8 cellular contexts compared by ENCODE assay signal in genomic region chr19:40798223-40798996, GRCh38. TPM values are rescaled to one million over a fixed set of nuclear protein-coding genes. Genes with fewer than 3 reads are reported as not detected.
A peak's percentile ranks its signal among the peaks of the same experiment; 100 is the strongest.
DNase-seq lines count a peak whose midpoint lies in the region; ATAC-seq and TF ChIP-seq lines count a peak whose summit lies in the region.

No MANE protein-coding gene starts in this region.

- peak overlapping the region; percentile 98 for H3K27ac Mint-ChIP-seq in activated CD8-positive, alpha-beta memory T cell treated with anti-CD3 and anti-CD28 coated beads, Interleukin-2, amount 10 ng/mL, durations not matched to agents 7 days and 5 days
- peak overlapping the region; percentile 100 for H3K27ac Mint-ChIP-seq in endodermal cell

- DNase-seq in D341Med (ENCODE audit: low spot score): peak; percentile 83
- peak; percentile 90 to 100 (median 100) for DNase-seq in HUDEP-2 (lab: John Stamatoyannopoulos, UW; ENCODE audit: unreplicated experiment in 76 of 76)
- DNase-seq in NOMO-1 treated with DMSO at 0.1 percent for 48 hours (lab: John Stamatoyannopoulos, UW; ENCODE audit: unreplicated experiment): peak; percentile 99
- DNase-seq in activated CD8-positive, alpha-beta memory T cell treated with anti-CD3 and anti-CD28 coated beads, Interleukin-2, amount 10 ng/mL, durations not matched to agents 7 days and 5 days: peak; percentile 100
- peak; percentile 100 for DNase-seq in endodermal cell
- peak; percentile 100 for DNase-seq in mesenteric fat pad (ENCODE audit: low spot score)
- DNase-seq in stimulated activated CD8-positive, alpha-beta memory T cell treated with anti-CD3 and anti-CD28 coated beads, Interleukin-15, amount 100 ng/mL, for 1 hour (ENCODE audit: low read depth): peak; percentile 100

- H3K9ac ChIP-seq in endodermal cell (ENCODE audit: extremely low read depth, low read length, poor library complexity, severe bottlenecking): peak overlapping the region; percentile 90

- H3K9me3 ChIP-seq in endodermal cell (ENCODE audit: control insufficient read depth, low read length): no peaks in the 10 kb centered on the region

- no peaks in the 10 kb centered on the region for H3K27me3 Mint-ChIP-seq in activated CD8-positive, alpha-beta memory T cell treated with anti-CD3 and anti-CD28 coated beads, Interleukin-2, amount 10 ng/mL, durations not matched to agents 7 days and 5 days
- no peaks in the 10 kb centered on the region for H3K27me3 Mint-ChIP-seq in endodermal cell (ENCODE audit: insufficient read depth)

- CTCF ChIA-PET in activated CD8-positive, alpha-beta memory T cell treated with anti-CD3 and anti-CD28 coated beads, Interleukin-2, amount 10 ng/mL, durations not matched to agents 7 days and 5 days (lab: Charles Lee): interaction anchor here (0.6 to 3.7 kb wide), 11 partner anchors 8 to 145 kb away, joined by 3 to 42 read pairs (median 5); partner anchors contain the start of genes COQ8B, ITPKC and RAB4B

- WGBS in endodermal cell (ENCODE audit: insufficient coverage in 1 of 2, insufficient read length in 1 of 2), 2 experiments: 3 to 5% methylated on average over 17 to 51 of the region's 53 CpGs

- peaks cover 50% of the 10 kb centered on the region for H3K4me1 Mint-ChIP-seq in activated CD8-positive, alpha-beta memory T cell treated with anti-CD3 and anti-CD28 coated beads, Interleukin-2, amount 10 ng/mL, durations not matched to agents 7 days and 5 days
- peaks cover 30% of the 10 kb centered on the region for H3K4me1 Mint-ChIP-seq in endodermal cell

- H3K9me3 Mint-ChIP-seq in activated CD8-positive, alpha-beta memory T cell treated with anti-CD3 and anti-CD28 coated beads, Interleukin-2, amount 10 ng/mL, durations not matched to agents 7 days and 5 days (ENCODE audit: low read depth): no peaks in the 10 kb centered on the region
- no peaks in the 10 kb centered on the region for H3K9me3 Mint-ChIP-seq in endodermal cell

- H3K27ac ChIP-seq in endodermal cell (ENCODE audit: low read depth, low read length): peak overlapping the region; percentile 77

- ATAC-seq in GM21381 (IDR thresholded peaks at IDR 0.05; ENCODE audit: unreplicated experiment): peak; percentile 75
- peak; percentile 87 for ATAC-seq in activated CD8-positive, alpha-beta memory T cell treated with anti-CD3 and anti-CD28 coated beads, Interleukin-2, amount 10 ng/mL, durations not matched to agents 7 days and 5 days

- H3K4me3 Mint-ChIP-seq in activated CD8-positive, alpha-beta memory T cell treated with anti-CD3 and anti-CD28 coated beads, Interleukin-2, amount 10 ng/mL, durations not matched to agents 7 days and 5 days: peak overlapping the region; percentile 95
- peak overlapping the region; percentile 91 for H3K4me3 Mint-ChIP-seq in endodermal cell

- TF ChIP-seq CTCF in endodermal cell (conservative IDR thresholded peaks at IDR 0.05): peak; percentile 67

- H3K36me3 ChIP-seq in endodermal cell (ENCODE audit: control insufficient read depth, insufficient read depth, low read length): peaks cover 34% of the 10 kb centered on the region

- peaks cover 25% of the 10 kb centered on the region for H3K36me3 Mint-ChIP-seq in activated CD8-positive, alpha-beta memory T cell treated with anti-CD3 and anti-CD28 coated beads, Interleukin-2, amount 10 ng/mL, durations not matched to agents 7 days and 5 days
- peaks cover 27% of the 10 kb centered on the region for H3K36me3 Mint-ChIP-seq in endodermal cell (ENCODE audit: low read depth)

- H3K4me1 ChIP-seq in endodermal cell (ENCODE audit: control insufficient read depth, insufficient read depth, low read length): peaks cover 20% of the 10 kb centered on the region

- H3K27me3 ChIP-seq in endodermal cell (ENCODE audit: control insufficient read depth, insufficient read depth, low read length, poor library complexity, severe bottlenecking): no peaks in the 10 kb centered on the region

- peak overlapping the region; percentile 89 for H3K4me3 ChIP-seq in endodermal cell (ENCODE audit: low read length)

RNA-seq across cellular contexts. Expression of gene EGLN2, which starts 0.6 kb away (rescaled TPM):
- total RNA-seq in activated CD8-positive, alpha-beta memory T cell treated with anti-CD3 and anti-CD28 coated beads, Interleukin-2, amount 10 ng/mL, durations not matched to agents 7 days and 5 days: 100 to 1,000 TPM; 101 to 105 TPM
- total RNA-seq in endodermal cell (10 to 100 TPM; 87.4 to 99.8 TPM), mesenteric fat pad (113 TPM)
- polyA plus RNA-seq in endodermal cell (2013, experiment 1 of 2): 58.5 TPM
- 55.2 TPM for polyA plus RNA-seq in endodermal cell (2013, experiment 2 of 2)

RNA-seq across cellular contexts. Expression of gene RAB4B, which starts 20.4 kb away (rescaled TPM):
- total RNA-seq in activated CD8-positive, alpha-beta memory T cell treated with anti-CD3 and anti-CD28 coated beads, Interleukin-2, amount 10 ng/mL, durations not matched to agents 7 days and 5 days: 10 to 100 TPM; 36.2 to 56.7 TPM
- total RNA-seq in endodermal cell (10 to 100 TPM; 29.2 to 34.1 TPM), mesenteric fat pad (26.9 TPM)
- 30.7 TPM for polyA plus RNA-seq in endodermal cell (2013, experiment 1 of 2)
- 28.4 TPM for polyA plus RNA-seq in endodermal cell (2013, experiment 2 of 2)

RNA-seq across cellular contexts. Expression of gene MIA, which starts 23.1 kb away (rescaled TPM):
- total RNA-seq in activated CD8-positive, alpha-beta memory T cell treated with anti-CD3 and anti-CD28 coated beads, Interleukin-2, amount 10 ng/mL, durations not matched to agents 7 days and 5 days: not detected
- total RNA-seq in endodermal cell: not detected
- 3.2 TPM for polyA plus RNA-seq in endodermal cell (2013, experiment 1 of 2)
- 5.2 TPM for polyA plus RNA-seq in endodermal cell (2013, experiment 2 of 2)
- not detected for total RNA-seq in mesenteric fat pad

RNA-seq across cellular contexts. Expression of gene SNRPA, which starts 47.4 kb away (rescaled TPM):
- total RNA-seq in activated CD8-positive, alpha-beta memory T cell treated with anti-CD3 and anti-CD28 coated beads, Interleukin-2, amount 10 ng/mL, durations not matched to agents 7 days and 5 days: 100 to 1,000 TPM; 176 to 193 TPM
- total RNA-seq in endodermal cell: 100 to 1,000 TPM; 160 to 199 TPM
- 206 TPM for polyA plus RNA-seq in endodermal cell (2013, experiment 1 of 2)
- 196 TPM for polyA plus RNA-seq in endodermal cell (2013, experiment 2 of 2)
- total RNA-seq in mesenteric fat pad: 41.3 TPM

RNA-seq across cellular contexts. Expression of gene ACTMAP, which starts 48.1 kb away (rescaled TPM):
- 10 to 100 TPM; 13.7 to 18.2 TPM for total RNA-seq in activated CD8-positive, alpha-beta memory T cell treated with anti-CD3 and anti-CD28 coated beads, Interleukin-2, amount 10 ng/mL, durations not matched to agents 7 days and 5 days
- total RNA-seq in endodermal cell: 10 to 100 TPM; 26.0 to 34.3 TPM
- polyA plus RNA-seq in endodermal cell (2013, experiment 1 of 2): 23.8 TPM
- polyA plus RNA-seq in endodermal cell (2013, experiment 2 of 2): 21.1 TPM
- 5.6 TPM for total RNA-seq in mesenteric fat pad

Comparison
In these comparisons a context has a peak if more than half of its experiments do, and no peak if none do; other contexts are left out.
1. Peak in every context shown above with its lines: DNase-seq, ATAC-seq, H3K4me3 ChIP-seq and H3K27ac ChIP-seq.